7 cellular contexts compared by ENCODE assay signal in genomic region chr14:32373174-32373573, GRCh38. TPM values are rescaled to one million over a fixed set of nuclear protein-coding genes. Genes with fewer than 3 reads are reported as not detected.
DNase-seq lines count a peak whose midpoint lies in the region; ATAC-seq, FAIRE-seq and TF ChIP-seq lines count a peak whose summit lies in the region.
"Not testable (repeated sequence)": the region's sequence is repeated elsewhere in the genome, so short reads cannot be mapped to it uniquely, and the experiment has no call there.

No MANE protein-coding gene starts in this region.

- TF ChIP-seq CTCF in K562 (IDR thresholded peaks at IDR 0.05 in 2 of 3, conservative IDR thresholded peaks at IDR 0.05 in 1 of 3; ENCODE audit: insufficient read depth in 2 of 3, low read depth in 1 of 3, low read length in 3 of 3); chondrocyte (IDR thresholded peaks at IDR 0.05); glutamatergic neuron (IDR thresholded peaks at IDR 0.05; ENCODE audit: partially characterized antibody, unreplicated experiment); osteoblast (IDR thresholded peaks at IDR 0.05; ENCODE audit: extremely low read depth, low read depth, low read length): not testable (repeated sequence)

- intact Hi-C loops in K562 (cut with micrococcal nuclease), result not testable (repeated sequence)

- peaks cover 46% of the 10 kb centered on the region for H3K4me1 ChIP-seq in SJSA1 (replicated peaks)
- H3K4me1 ChIP-seq in K562 (replicated peaks in 1 of 2; ENCODE audit: control insufficient read depth in 2 of 2, insufficient read depth in 2 of 2, low read length in 2 of 2), result not testable (repeated sequence)
- peaks cover 38% of the 10 kb centered on the region for H3K4me1 ChIP-seq in osteoblast (ENCODE audit: insufficient read depth, low read length)

- in situ Hi-C loops in K562 (cut with MboI), result not testable (repeated sequence)

- BruUV-seq in K562 (replicated peaks; lab: Mats Ljungman, UMichigan), result not testable (repeated sequence)

- H3K9ac ChIP-seq in K562 (ENCODE audit: insufficient read depth in 1 of 2, low read depth in 2 of 2, low read length in 2 of 2), result not testable (repeated sequence)

- peak; percentile 16 for FAIRE-seq in HTR-8/SVneo (lab: Jason Lieb, UNC)
- not testable (repeated sequence) for FAIRE-seq in K562 (lab: Jason Lieb, UNC)

- H4K20me1 ChIP-seq in K562 (replicated peaks; ENCODE audit: control insufficient read depth, insufficient read depth, low read length); osteoblast (ENCODE audit: insufficient read depth, low read length): not testable (repeated sequence)

- not testable (repeated sequence) for H3K27me3 Mint-ChIP-seq in chondrocyte (ENCODE audit: low read depth); glutamatergic neuron (ENCODE audit: unreplicated experiment)

- TF ChIP-seq POLR2A in K562 (conservative IDR thresholded peaks at IDR 0.05), result not testable (repeated sequence)

- 14% methylated on average over 3 of the region's 3 CpGs for WGBS in K562 (ENCODE audit: insufficient coverage, low coverage, missing lambda C conversion rate)

- H3K4me1 Mint-ChIP-seq in chondrocyte (ENCODE audit: low read depth) (peaks cover 35% of the 10 kb centered on the region), glutamatergic neuron (ENCODE audit: low read depth, unreplicated experiment) (peaks cover 30% of the 10 kb centered on the region)

- not testable (repeated sequence) for H3K9me3 Mint-ChIP-seq in chondrocyte (ENCODE audit: low read depth); glutamatergic neuron (ENCODE audit: unreplicated experiment)

- not testable (repeated sequence) for H3K36me3 Mint-ChIP-seq in chondrocyte (ENCODE audit: low read depth); glutamatergic neuron (ENCODE audit: unreplicated experiment)

- H3K36me3 ChIP-seq in SJSA1; K562 (ENCODE audit: control insufficient read depth, insufficient read depth, low read length); osteoblast (ENCODE audit: insufficient read depth, low read length): not testable (repeated sequence)

- H3K4me2 ChIP-seq in K562 (ENCODE audit: insufficient read depth, low read length) (peak overlapping the region; percentile 11; the same call in 1 of the 2 replicates), osteoblast (ENCODE audit: insufficient read depth, low read length) (peak overlapping the region; percentile 3)

- H3K9me1 ChIP-seq in K562 (ENCODE audit: control insufficient read depth, insufficient read depth, low read length), result not testable (repeated sequence)

- not testable (repeated sequence) for H3K27me3 ChIP-seq in SJSA1 (replicated peaks); K562 (ENCODE audit: control insufficient read depth in 2 of 2, insufficient read depth in 2 of 2, low read length in 2 of 2); osteoblast (ENCODE audit: insufficient read depth, low read length)

- POLR2A ChIA-PET in K562 (lab: Yijun Ruan, JAX), result interaction anchor here (1.0 kb wide), 1 partner anchor 604 kb away, joined by 3 read pairs; no protein-coding TSS in a partner anchor

- not testable (repeated sequence) for H3K9me3 ChIP-seq in SJSA1 (replicated peaks); K562 (replicated peaks; ENCODE audit: control insufficient read depth, insufficient read depth, low read depth, low read length); osteoblast (ENCODE audit: low read depth, low read length)

- 0 out of 2 replicates have a peak overlapping the region, but pooled peaks have one; percentile 29 for H3K27ac ChIP-seq in SJSA1
- H3K27ac ChIP-seq in K562 (ENCODE audit: extremely low read depth, low read depth, low read length), result 0 out of 3 replicates have a peak overlapping the region, but pooled peaks have one; percentile 22
- peak overlapping the region; percentile 32 for H3K27ac ChIP-seq in osteoblast (ENCODE audit: low read depth, low read length)

- DNase-seq in EL (peak; percentile 20), K562 (ENCODE audit: extremely low read depth in 1 of 4, low spot score in 3 of 4) (peak in 2 of 4 experiments; percentile 14 to 31)
- not testable (repeated sequence) for DNase-seq in HTR-8/SVneo (ENCODE audit: insufficient read length, low spot score); SJSA1 (ENCODE audit: low read depth in 1 of 2, low spot score in 2 of 2); chondrocyte (ENCODE audit: low spot score); glutamatergic neuron; osteoblast (ENCODE audit: insufficient read length, low spot score, missing footprints)

- not testable (repeated sequence) for TF ChIP-seq EP300 in K562 (IDR thresholded peaks at IDR 0.05; ENCODE audit: low read length)

- not testable (repeated sequence) for H3K79me2 ChIP-seq in K562 (ENCODE audit: control insufficient read depth, insufficient read depth, low read length); osteoblast (ENCODE audit: insufficient read depth, low read length)

- not testable (repeated sequence) for TF ChIP-seq RAD21 in K562 (CRISPR knock-in tag; conservative IDR thresholded peaks at IDR 0.05 in 1 of 2, IDR thresholded peaks at IDR 0.05 in 1 of 2)

- not testable (repeated sequence) for H3K4me3 ChIP-seq in SJSA1; K562; osteoblast (ENCODE audit: insufficient read depth, low read length)

- peak overlapping the region; percentile 66 for H2AFZ ChIP-seq in K562 (ENCODE audit: low read depth, low read length)
- not testable (repeated sequence) for H2AFZ ChIP-seq in osteoblast (ENCODE audit: low read length)

- CTCF ChIA-PET in K562 (lab: Yijun Ruan, JAX; ENCODE audit: low intra/inter-chr PET ratio), result not testable (repeated sequence)

- ATAC-seq in K562, result not testable (repeated sequence)

- not testable (repeated sequence) for H3K4me3 Mint-ChIP-seq in chondrocyte (ENCODE audit: unreplicated experiment)
- H3K4me3 Mint-ChIP-seq in glutamatergic neuron (ENCODE audit: unreplicated experiment), result peak overlapping the region; percentile 63

- H3K27ac Mint-ChIP-seq in chondrocyte (ENCODE audit: unreplicated experiment), result peak overlapping the region; percentile 43
- H3K27ac Mint-ChIP-seq in glutamatergic neuron (ENCODE audit: unreplicated experiment), result not testable (repeated sequence)

TF ChIP-seq in K562, 482 proteins besides CTCF, POLR2A, EP300 and RAD21:
- peak; percentile 29; the same call in 1 of the 2 replicates for TF ChIP-seq C11orf30 (IDR thresholded peaks at IDR 0.05; ENCODE audit: low read depth)
- TF ChIP-seq ZNF316 (IDR thresholded peaks at IDR 0.05), result peak; percentile 30; the same call in 1 of the 2 replicates
- TF ChIP-seq SMARCA4 (IDR thresholded peaks at IDR 0.05), result 0 out of 2 replicates have a peak, but pooled peaks have one; percentile 12
- peak; percentile 64 for TF ChIP-seq DPF2 (IDR thresholded peaks at IDR 0.05)
- TF ChIP-seq NFE2 (IDR thresholded peaks at IDR 0.05; ENCODE audit: low read depth), result peak; percentile 51; the same call in 1 of the 2 replicates

RNA-seq across cellular contexts. Expression of gene AKAP6, which starts 44.1 kb away (rescaled TPM):
- total RNA-seq in SJSA1 (2014; rRNA removed; shearing (Covaris generic)), result 3.8 and 4.1 TPM in 2 replicates
- total RNA-seq in K562 (2011; cell fraction: chromatin; rRNA removed; ENCODE audit: low replicate concordance), result 2.4 and 3.2 TPM in 2 replicates
- total RNA-seq in K562 (2011; cell fraction: nucleolus; rRNA removed), result 1.2 and 2.4 TPM in 2 replicates
- total RNA-seq in K562 (2011; cell fraction: nucleoplasm; rRNA removed), result 2.9 and 3.0 TPM in 2 replicates
- total RNA-seq in K562 (2014; rRNA removed) (0.49 and 1.7 TPM in 2 replicates), K562 (2014; rRNA removed; fragmentation: Illumina TruSeq; extraction: Trizol) (0.62 and 0.73 TPM in 2 replicates), K562 (2015; rRNA removed; fragmentation: Illumina TruSeq; extraction: Trizol) (0.25 and 0.41 TPM in 2 replicates), K562 (2021) (0.42 and 0.62 TPM in 2 replicates), chondrocyte (3.5 to 4.3 TPM (median 3.6 TPM) in 3 replicates), glutamatergic neuron (ENCODE audit: unreplicated experiment) (600 TPM), osteoblast (0.29 and 2.2 TPM in 2 replicates)
- polyA plus RNA-seq in K562 (2011; rRNA removed) (0.28 and 1.3 TPM in 2 replicates), K562 (2014; fragmentation: Illumina TruSeq; extraction: Trizol) (0.29 and 0.42 TPM in 2 replicates), K562 (2014; fragmentation: Nextera tagmentation; extraction: Ambion mirVana) (under 1 TPM; 0.03 to 0.14 TPM), K562 (2014; rRNA removed) (0.38 and 0.48 TPM in 2 replicates)
- polyA plus RNA-seq in K562 (2011; cell fraction: cytosol; rRNA removed), result 0.04 and 0.31 TPM in 2 replicates
- polyA plus RNA-seq in K562 (2011; cell fraction: nucleus; rRNA removed), result 0.48 and 1.2 TPM in 2 replicates
- polyA plus RNA-seq in K562 (2012), result 0.10 and 0.35 TPM in 2 replicates
- polyA minus RNA-seq in K562 (2011; rRNA and poly(A)+ RNA removed), result 3.9 and 4.1 TPM in 2 replicates
- 0.55 and 0.57 TPM in 2 replicates for polyA minus RNA-seq in K562 (2011; cell fraction: cytosol; rRNA and poly(A)+ RNA removed)
- 1.2 and 1.6 TPM in 2 replicates for polyA minus RNA-seq in K562 (2011; cell fraction: nucleus; rRNA and poly(A)+ RNA removed)

Comparison
In these comparisons a context has a peak if more than half of its experiments do, and no peak if none do; other contexts are left out.
1. RNA of gene AKAP6, which starts 44.1 kb away (total RNA-seq): 600 TPM in glutamatergic neuron (single experiment); 3.8 to 4.1 TPM in SJSA1, 3.5 to 4.3 TPM in chondrocyte, 0.29 to 2.2 TPM in osteoblast and 0.25 to 3.2 TPM in K562; every median in the first group is over 100 times any median in the second.
2. Peak in every context shown above with its lines, with median percentiles within 50 percentile points of each other: H3K27ac ChIP-seq.